ENCODE assay signal across 18 cellular contexts in genomic region chr3:40753956-40754355, GRCh38.
DNase-seq lines count a peak whose midpoint lies in the region; ATAC-seq and TF ChIP-seq lines count a peak whose summit lies in the region.
"Had no signal": no experiment of that assay in that cellular context is flagged by ENCODE, and none has a peak within 500 bp of the region (broad histone marks: within the 10 kb centered on the region; RNA-seq: fewer than 3 reads in every experiment).

No MANE protein-coding gene starts in this region.

- no peak for TF ChIP-seq POLR2A in gastroesophageal sphincter (IDR thresholded peaks at IDR 0.05)

- intact Hi-C loops in head of caudate nucleus (cut with DNase I), result no loop called here

- no peaks in the 10 kb centered on the region for H3K4me1 ChIP-seq in gastroesophageal sphincter
- H3K4me1 ChIP-seq: BE2C, HAP-1 had no signal

- no peak for TF ChIP-seq EP300 in gastroesophageal sphincter (IDR thresholded peaks at IDR 0.05)

- no peak for ATAC-seq in gastroesophageal sphincter
- ATAC-seq: Right ventricle myocardium inferior had no signal

- no peaks in the 10 kb centered on the region for H3K9me3 ChIP-seq in gastroesophageal sphincter
- H3K9me3 ChIP-seq: BE2C, HAP-1 had no signal

- no peak overlapping the region for H3K27ac ChIP-seq in gastroesophageal sphincter

- WGBS in gastroesophageal sphincter (ENCODE audit: low coverage in 1 of 2), 2 donors, result 43% methylated on average over 2 of the region's 2 CpGs; no CpG with 5 or more reads in 1 of the 2 donors

- TF ChIP-seq CTCF in epithelial cell of esophagus (IDR thresholded peaks at IDR 0.05; ENCODE audit: insufficient read depth, low read depth, low read length, missing control alignments) (no peak), gastroesophageal sphincter (IDR thresholded peaks at IDR 0.05) (no peak)

- H3K27me3 ChIP-seq in gastroesophageal sphincter, result no peaks in the 10 kb centered on the region
- H3K27me3 ChIP-seq: BE2C had no signal

- H3K4me3 ChIP-seq in epithelial cell of esophagus (ENCODE audit: low read length), result no peak overlapping the region
- H3K4me3 ChIP-seq in gastroesophageal sphincter, result no peak overlapping the region
- H3K4me3 ChIP-seq: HAP-1 had no signal

- no peaks in the 10 kb centered on the region for H3K36me3 ChIP-seq in gastroesophageal sphincter
- H3K36me3 ChIP-seq: BE2C, HAP-1 had no signal

- DNase-seq in DMS 273 (lab: John Stamatoyannopoulos, UW; ENCODE audit: unreplicated experiment) (peak; percentile 91), NCI-H446 (lab: John Stamatoyannopoulos, UW) (peak; percentile 37 to 86), epithelial cell of esophagus (ENCODE audit: low read depth) (peak; percentile 37), pons (ENCODE audit: low spot score) (peak; percentile 9), NCI-H345 treated with DMSO at 0.1 percent for 48 hours (lab: John Stamatoyannopoulos, UW; ENCODE audit: unreplicated experiment) (no peak), head of caudate nucleus (no peak)
- DNase-seq: BE2C; CD4-positive, CD25-positive, alpha-beta regulatory T cell; COR-L47; DMS153; Karpas-422; NCI-H1048; NCI-H1436; NCI-H2029 treated with DMSO at 0.1 percent for 48 hours; NCI-H526 had no signal

Comparison
In these comparisons a context has a peak if more than half of its experiments do, and no peak if none do; other contexts are left out.
1. DNase-seq: peak in DMS 273 (single experiment), NCI-H446 (2 of 2), epithelial cell of esophagus (single experiment) and pons (single experiment); none in NCI-H345 treated with DMSO at 0.1 percent for 48 hours (single experiment) and head of caudate nucleus (0 of 42).